ENCODE assay signal across 12 cellular contexts in the genomic region with DNA sequence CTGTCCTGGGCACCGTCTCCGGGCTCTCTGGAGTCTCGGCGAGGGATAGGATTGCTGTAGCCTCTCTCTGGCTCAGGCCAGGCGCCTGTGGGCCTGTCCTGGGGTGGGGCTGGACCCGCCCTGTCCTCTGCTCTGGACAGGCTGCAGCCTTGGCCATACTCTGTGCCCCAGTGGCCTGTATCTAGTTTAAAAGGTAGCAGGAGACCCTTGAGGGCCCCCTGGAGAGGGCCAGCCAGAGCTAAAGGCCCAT. TPM values are rescaled to one million over a fixed set of nuclear protein-coding genes. Genes with fewer than 3 reads are reported as not detected.
DNase-seq lines count a peak whose midpoint lies in the region; ATAC-seq and TF ChIP-seq lines count a peak whose summit lies in the region.
"Had no signal": no experiment of that assay in that cellular context is flagged by ENCODE, and none has a peak within 500 bp of the region (broad histone marks: within the 10 kb centered on the region; RNA-seq: fewer than 3 reads in every experiment).

No MANE protein-coding gene starts in this region.

- no peak for DNase-seq in HFF-Myc (ENCODE audit: extremely low read depth, low read depth)
- peak in 5 of 7 donors; percentile 5 to 55 (median 13) for DNase-seq in adrenal gland
- DNase-seq in left colon, result no peak
- peak; percentile 37 for DNase-seq in sigmoid colon
- DNase-seq in NCI-H526 (lab: John Stamatoyannopoulos, UW), result no peak
- no peak for DNase-seq in COR-L47 (lab: John Stamatoyannopoulos, UW)
- DNase-seq: CD4-positive, CD25-positive, alpha-beta regulatory T cell; colonic mucosa; NK-92 treated with Interleukin-12 subunit alpha and Interleukin-12 subunit beta, amount 100 ng/mL, for 24 hours; SHP77 treated with DMSO at 0.1 percent for 48 hours had no signal

- TF ChIP-seq POLR2A in adrenal gland (IDR thresholded peaks at IDR 0.05) (no peak), sigmoid colon (IDR thresholded peaks at IDR 0.05) (no peak)

- H3K27ac ChIP-seq in adrenal gland (peak overlapping the region in 1 of 5 donors; percentile 62), sigmoid colon (no peak overlapping the region)
- H3K27ac ChIP-seq: colonic mucosa had no signal

- peak overlapping the region; percentile 65 for H3K4me3 ChIP-seq in HFF-Myc (replicated peaks; ENCODE audit: low read depth, low read length)
- H3K4me3 ChIP-seq in adrenal gland, result peak overlapping the region in 1 of 4 donors; percentile 65
- H3K4me3 ChIP-seq in sigmoid colon, result peak overlapping the region in 1 of 4 donors; percentile 56

- TF ChIP-seq EP300 in sigmoid colon (IDR thresholded peaks at IDR 0.05), result no peak

- TF ChIP-seq CTCF in HFF-Myc (IDR thresholded peaks at IDR 0.05; ENCODE audit: low read depth, low read length, missing control alignments), result no peak
- no peak for TF ChIP-seq CTCF in adrenal gland (IDR thresholded peaks at IDR 0.05)
- no peak for TF ChIP-seq CTCF in sigmoid colon (IDR thresholded peaks at IDR 0.05)

- intact Hi-C loops in adrenal gland (cut with DNase I) (no loop called here), left colon (cut with DNase I, micrococcal nuclease) (no loop called here), sigmoid colon (cut with DNase I) (no loop called here)

- WGBS in adrenal gland, 4 donors, result 68 to 87% (median 84%) methylated on average over 5 to 6 of the region's 6 CpGs; no CpG with 5 or more reads in 1 of the 4 donors
- WGBS in sigmoid colon, 2 donors, result 20 to 67% methylated on average over 6 of the region's 6 CpGs

- H3K36me3 ChIP-seq in adrenal gland (replicated peaks in 1 of 2) (no peaks in the 10 kb centered on the region), sigmoid colon (no peaks in the 10 kb centered on the region)
- H3K36me3 ChIP-seq: colonic mucosa had no signal

- H3K9me3 ChIP-seq in adrenal gland (replicated peaks in 1 of 3) (no peaks in the 10 kb centered on the region), sigmoid colon (no peaks in the 10 kb centered on the region)
- H3K9me3 ChIP-seq: colonic mucosa had no signal

- H3K27me3 ChIP-seq in adrenal gland, result peaks cover 37% of the 10 kb centered on the region
- H3K27me3 ChIP-seq in sigmoid colon, result peaks cover 35 to 47% (median 43%) of the 10 kb centered on the region in 3 donors

- ATAC-seq in left colon, result peak; percentile 30
- no peak for ATAC-seq in HG03159 (IDR thresholded peaks at IDR 0.05; ENCODE audit: unreplicated experiment)

- H3K4me1 ChIP-seq in adrenal gland (replicated peaks in 1 of 2), result peaks cover 0 to 17% of the 10 kb centered on the region in 2 donors
- peaks cover 0 to 44% (median 39%) of the 10 kb centered on the region in 4 donors for H3K4me1 ChIP-seq in sigmoid colon

RNA-seq across cellular contexts. Expression of a gene that starts 1.8 kb away (rescaled TPM):
- 10 to 100 TPM in 4 of 8 donors, 1 to 10 TPM in 4; 3.6 to 23.9 (median 9.4) TPM for total RNA-seq in adrenal gland
- polyA plus RNA-seq in adrenal gland, result 10 to 100 TPM in 1 of 3 donors, 1 to 10 TPM in 1, under 1 TPM in 1; 0.49 to 16.1 (median 2.5) TPM
- total RNA-seq in left colon, result 1 to 10 TPM; 5.7 to 5.8 TPM
- total RNA-seq in sigmoid colon, result 1 to 10 TPM; 1.3 to 2.7 (median 2.3) TPM
- 1 to 10 TPM in 2 of 3 donors, under 1 TPM in 1; 0.60 to 4.2 (median 1.4) TPM for polyA plus RNA-seq in sigmoid colon
- polyA plus RNA-seq: CD4-positive, CD25-positive, alpha-beta regulatory T cell had no signal

RNA-seq across cellular contexts. Expression of a gene that starts 54.6 kb away (rescaled TPM):
- 1 to 10 TPM in 7 of 8 donors, under 1 TPM in 1; 0.77 to 9.1 (median 3.3) TPM for total RNA-seq in adrenal gland
- polyA plus RNA-seq in adrenal gland, result 1 to 10 TPM in 2 of 3 donors, under 1 TPM in 1; 0.07 to 7.6 (median 6.0) TPM
- total RNA-seq in left colon, result 10 to 100 TPM in 1 of 2 donors, 1 to 10 TPM in 1; 9.4 to 60.8 TPM
- total RNA-seq in sigmoid colon, result under 1 TPM in 3 of 4 donors, not detected in 1; 0.14 to 0.83 (median 0.36) TPM
- polyA plus RNA-seq in sigmoid colon, result 10 to 100 TPM in 1 of 3 donors, 1 to 10 TPM in 2; 6.2 to 24.6 (median 8.1) TPM
- total RNA-seq: CD4-positive, CD25-positive, alpha-beta regulatory T cell; H4 had no signal
- polyA plus RNA-seq: CD4-positive, CD25-positive, alpha-beta regulatory T cell had no signal

Comparison
In these comparisons a context has a peak if more than half of its experiments do, and no peak if none do; other contexts are left out.
1. DNase-seq: peak in adrenal gland (5 of 7) and sigmoid colon (single experiment); none in HFF-Myc (single experiment), left colon (0 of 2), NCI-H526 (0 of 2) and COR-L47 (single experiment).